In genomic region chr9:100473271-100474081, GRCh38 we compare ENCODE assay signal across 8 cellular contexts. TPM values are rescaled to one million over a fixed set of nuclear protein-coding genes. Genes with fewer than 3 reads are reported as not detected.
DNase-seq lines count a peak whose midpoint lies in the region; ATAC-seq and TF ChIP-seq lines count a peak whose summit lies in the region.

No MANE protein-coding gene starts in this region.

- no peaks in the 10 kb centered on the region for H3K9me3 Mint-ChIP-seq in activated naive CD4-positive, alpha-beta T cell treated with anti-CD3 and anti-CD28 coated beads, Interleukin-2, amount 50 U/mL, for 72 hours

- no peak for TF ChIP-seq CTCF in AG04449 (IDR thresholded peaks at IDR 0.05; ENCODE audit: insufficient read depth, low read length, missing control alignments)
- TF ChIP-seq CTCF in Peyer's patch (IDR thresholded peaks at IDR 0.05) = no peak
- TF ChIP-seq CTCF in left ventricle myocardium inferior (IDR thresholded peaks at IDR 0.05; ENCODE audit: borderline replicate concordance) = no peak

- ATAC-seq in GM18868 (IDR thresholded peaks at IDR 0.05; ENCODE audit: unreplicated experiment) = peak; percentile 58
- ATAC-seq in HG03108 (IDR thresholded peaks at IDR 0.05; ENCODE audit: unreplicated experiment) = peak; percentile 50
- ATAC-seq in activated naive CD4-positive, alpha-beta T cell treated with anti-CD3 and anti-CD28 coated beads, Interleukin-2, amount 50 U/mL, for 72 hours = peak; percentile 74 to 78

- H3K4me1 ChIP-seq in Peyer's patch = peaks cover 0 to 9% (median 4%) of the 10 kb centered on the region in 4 donors
- H3K4me1 ChIP-seq in left ventricle myocardium inferior = peaks cover 15% of the 10 kb centered on the region

- H3K4me3 ChIP-seq in AG04449 (ENCODE audit: low read depth, low read length) = peak overlapping the region; percentile 65
- peak overlapping the region; percentile 39 to 59 (median 54) for H3K4me3 ChIP-seq in Peyer's patch
- peak overlapping the region; percentile 75 for H3K4me3 ChIP-seq in left ventricle myocardium inferior

- POLR2A ChIA-PET in AG04449 (lab: Yijun Ruan, JAX) = no interaction called here

- DNase-seq in AG04449 (ENCODE audit: low read depth, low spot score) (no peak), Peyer's patch (peak in 1 of 3 donors; percentile 45), left ventricle myocardium inferior (no peak), retina (peak; percentile 86), epidermal melanocyte (ENCODE audit: insufficient read length, low spot score) (no peak)
- DNase-seq in activated naive CD4-positive, alpha-beta T cell treated with anti-CD3 and anti-CD28 coated beads, Interleukin-2, amount 50 U/mL, for 72 hours (ENCODE audit: low spot score in 2 of 2) = peak; percentile 46 to 57

- no peaks in the 10 kb centered on the region for H3K27me3 ChIP-seq in Peyer's patch
- peaks cover 11% of the 10 kb centered on the region for H3K27me3 ChIP-seq in left ventricle myocardium inferior (ENCODE audit: low read depth)

- H3K27ac ChIP-seq in Peyer's patch (no peak overlapping the region), left ventricle myocardium inferior (replicated peaks) (no peak overlapping the region)

- H3K36me3 ChIP-seq in Peyer's patch = no peaks in the 10 kb centered on the region
- H3K36me3 ChIP-seq in left ventricle myocardium inferior = no peaks in the 10 kb centered on the region

- H3K9me3 ChIP-seq in Peyer's patch (no peaks in the 10 kb centered on the region), left ventricle myocardium inferior (replicated peaks) (no peaks in the 10 kb centered on the region)

- H3K27ac Mint-ChIP-seq in activated naive CD4-positive, alpha-beta T cell treated with anti-CD3 and anti-CD28 coated beads, Interleukin-2, amount 50 U/mL, for 72 hours = no peak overlapping the region

- H3K36me3 Mint-ChIP-seq in activated naive CD4-positive, alpha-beta T cell treated with anti-CD3 and anti-CD28 coated beads, Interleukin-2, amount 50 U/mL, for 72 hours = peaks cover 5 to 6% of the 10 kb centered on the region in 2 donors

- no peak for TF ChIP-seq POLR2A in Peyer's patch (IDR thresholded peaks at IDR 0.05)

- CTCF ChIA-PET in AG04449 (lab: Yijun Ruan, JAX) = interaction anchor here (1.8 kb wide), 1 partner anchor 11 kb away, joined by 6 read pairs; no protein-coding TSS in a partner anchor

- intact Hi-C loops in left ventricle myocardium inferior (cut with micrococcal nuclease) = no loop called here

RNA-seq across cellular contexts. Expression of gene TMEFF1, which starts 0.5 kb away (rescaled TPM):
- total RNA-seq in Peyer's patch = under 1 TPM in 1 of 4 donors, not detected in 3; 0.40 TPM
- under 1 TPM; 0.89 to 0.91 TPM for total RNA-seq in activated naive CD4-positive, alpha-beta T cell treated with anti-CD3 and anti-CD28 coated beads, Interleukin-2, amount 50 U/mL, for 72 hours
- not detected for total RNA-seq in left ventricle myocardium inferior

RNA-seq across cellular contexts. Expression of gene MSANTD3, which starts 46.5 kb away (rescaled TPM):
- total RNA-seq in Peyer's patch (10 to 100 TPM in 2 of 4 donors, 1 to 10 TPM in 2; 5.5 to 37.1 (median 9.5) TPM), left ventricle myocardium inferior (19.8 TPM)
- total RNA-seq in activated naive CD4-positive, alpha-beta T cell treated with anti-CD3 and anti-CD28 coated beads, Interleukin-2, amount 50 U/mL, for 72 hours = 10 to 100 TPM; 10.8 to 18.5 TPM

Comparison
In these comparisons a context has a peak if more than half of its experiments do, and no peak if none do; other contexts are left out.
1. DNase-seq: peak in activated naive CD4-positive, alpha-beta T cell treated with anti-CD3 and anti-CD28 coated beads, Interleukin-2, amount 50 U/mL, for 72 hours (2 of 2) and retina (single experiment); none in AG04449 (single experiment), left ventricle myocardium inferior (single experiment) and epidermal melanocyte (single experiment).
2. Peak in every context shown above with its lines, with median percentiles within 50 percentile points of each other: H3K4me3 ChIP-seq and ATAC-seq.